Comparison of ENCODE assay signal across 26 cellular contexts in the genomic region with DNA sequence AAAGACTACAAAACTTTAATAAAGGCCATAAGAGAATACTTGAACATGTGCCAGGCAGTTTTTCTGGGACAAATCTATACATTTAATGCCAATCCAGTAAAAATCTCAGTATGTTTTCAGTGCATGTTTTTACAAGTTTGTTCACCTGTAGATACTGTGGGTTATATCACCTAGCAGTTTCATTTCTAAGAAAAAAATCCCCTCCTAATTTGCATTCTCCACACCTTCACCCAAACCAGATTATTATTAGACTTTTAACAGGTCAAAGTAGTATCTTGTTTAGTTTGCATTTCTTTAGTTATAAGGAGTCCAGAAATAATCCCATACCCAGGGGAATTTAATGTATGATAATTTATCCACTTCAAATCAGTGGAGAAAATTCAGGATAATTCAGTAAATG. TPM values are rescaled to one million over a fixed set of nuclear protein-coding genes. Genes with fewer than 3 reads are reported as not detected.
DNase-seq lines count a peak whose midpoint lies in the region; ATAC-seq and TF ChIP-seq lines count a peak whose summit lies in the region.
"Had no signal": no experiment of that assay in that cellular context is flagged by ENCODE, and none has a peak within 500 bp of the region (broad histone marks: within the 10 kb centered on the region; RNA-seq: fewer than 3 reads in every experiment).

No MANE protein-coding gene starts in this region.

- ATAC-seq in GM18498 (IDR thresholded peaks at IDR 0.05; ENCODE audit: unreplicated experiment) (peak; percentile 70), GM21381 (IDR thresholded peaks at IDR 0.05; ENCODE audit: unreplicated experiment) (peak; percentile 64), HG03066 (IDR thresholded peaks at IDR 0.05; ENCODE audit: low read depth, unreplicated experiment) (peak; percentile 67), left cardiac atrium (no peak)
- ATAC-seq: activated CD8-positive, alpha-beta T cell treated with anti-CD3 and anti-CD28 coated beads, Interleukin-2, amount 10 ng/mL, durations not matched to agents 7 days and 5 days; gastroesophageal sphincter; PC-3; stimulated activated effector memory CD8-positive, alpha-beta T cell treated with anti-CD3 and anti-CD28 coated beads, Interleukin-12 subunit alpha, Interleukin-12 subunit beta, amount 100 ng/mL, for 72 hours had no signal

- H3K36me3 ChIP-seq in prostate gland, result no peaks in the 10 kb centered on the region
- H3K36me3 ChIP-seq: colonic mucosa had no signal

- peaks cover 8% of the 10 kb centered on the region for H3K9me3 Mint-ChIP-seq in dendritic cell treated with granulocyte-macrophage colony-stimulating factor and Interleukin-4, amounts not matched to agents 40 ng/mL and 50 ng/mL, for 4 days
- H3K9me3 Mint-ChIP-seq: endodermal cell had no signal

- H3K27me3 Mint-ChIP-seq in dendritic cell treated with granulocyte-macrophage colony-stimulating factor and Interleukin-4, amounts not matched to agents 40 ng/mL and 50 ng/mL, for 4 days, result no peaks in the 10 kb centered on the region

- H3K4me3 Mint-ChIP-seq in dendritic cell treated with granulocyte-macrophage colony-stimulating factor and Interleukin-4, amounts not matched to agents 40 ng/mL and 50 ng/mL, for 4 days, result no peak overlapping the region
- H3K4me3 Mint-ChIP-seq: activated CD8-positive, alpha-beta T cell treated with anti-CD3 and anti-CD28 coated beads, Interleukin-2, amount 10 ng/mL, durations not matched to agents 7 days and 5 days; endodermal cell; stimulated activated effector memory CD8-positive, alpha-beta T cell treated with anti-CD3 and anti-CD28 coated beads, Interleukin-12 subunit alpha, Interleukin-12 subunit beta, amount 100 ng/mL, for 72 hours had no signal

- H3K4me3 ChIP-seq in prostate gland, result no peak overlapping the region
- H3K4me3 ChIP-seq: colonic mucosa, gastroesophageal sphincter, lung had no signal

- peak overlapping the region; percentile 34 for H3K27ac Mint-ChIP-seq in dendritic cell treated with granulocyte-macrophage colony-stimulating factor and Interleukin-4, amounts not matched to agents 40 ng/mL and 50 ng/mL, for 4 days
- H3K27ac Mint-ChIP-seq: endodermal cell had no signal

- no peaks in the 10 kb centered on the region for H3K27me3 ChIP-seq in prostate gland (replicated peaks; ENCODE audit: insufficient read depth)
- H3K27me3 ChIP-seq: colonic mucosa, gastroesophageal sphincter had no signal

- H3K4me1 ChIP-seq in prostate gland (replicated peaks), result peaks cover 4% of the 10 kb centered on the region
- H3K4me1 ChIP-seq: colonic mucosa had no signal

- intact Hi-C loops in dendritic cell treated with granulocyte-macrophage colony-stimulating factor and Interleukin-4, amounts not matched to agents 40 ng/mL and 50 ng/mL, for 4 days (cut with micrococcal nuclease), result no loop called here
- intact Hi-C loops in left cardiac atrium (cut with DNase I) (no loop called here), prostate gland (cut with DNase I) (no loop called here)

- DNase-seq in activated naive CD4-positive, alpha-beta T cell (lab: John Stamatoyannopoulos, UW), result no peak
- DNase-seq in GM19238 (ENCODE audit: insufficient read length, low spot score) (no peak), left cardiac atrium (no peak), prostate gland (ENCODE audit: low spot score) (no peak)
- DNase-seq: activated CD4-positive, alpha-beta T cell treated with anti-CD3 and anti-CD28 coated beads for 1 hour; activated CD8-positive, alpha-beta T cell treated with anti-CD3 and anti-CD28 coated beads, Interleukin-2, amount 10 ng/mL, durations not matched to agents 7 days and 5 days; amygdala; C1 segment of cervical spinal cord; colonic mucosa; DMS 273 treated with DMSO at 0.1 percent for 48 hours; endodermal cell; islet precursor cell; NCI-H187 treated with DMSO at 0.1 percent for 48 hours; NCI-H345; NCI-H82; PC-3; SHP77 treated with DMSO at 0.1 percent for 48 hours had no signal

- no peak for TF ChIP-seq CTCF in prostate gland (IDR thresholded peaks at IDR 0.05)

- no peak for TF ChIP-seq POLR2A in prostate gland (IDR thresholded peaks at IDR 0.05)

- no peak overlapping the region for H3K27ac ChIP-seq in prostate gland
- H3K27ac ChIP-seq: colonic mucosa, gastroesophageal sphincter, KMS-11 had no signal

- peaks cover 29% of the 10 kb centered on the region for H3K4me1 Mint-ChIP-seq in dendritic cell treated with granulocyte-macrophage colony-stimulating factor and Interleukin-4, amounts not matched to agents 40 ng/mL and 50 ng/mL, for 4 days (ENCODE audit: low read depth)

- no peaks in the 10 kb centered on the region for H3K9me3 ChIP-seq in prostate gland
- H3K9me3 ChIP-seq: colonic mucosa, gastroesophageal sphincter had no signal

- peaks cover 29% of the 10 kb centered on the region for H3K36me3 Mint-ChIP-seq in dendritic cell treated with granulocyte-macrophage colony-stimulating factor and Interleukin-4, amounts not matched to agents 40 ng/mL and 50 ng/mL, for 4 days (ENCODE audit: low read depth)

RNA-seq across cellular contexts. Expression of a gene that starts 17.0 kb away (rescaled TPM):
- 10 to 100 TPM; 13.5 to 15.0 TPM for total RNA-seq in left cardiac atrium
- 10 to 100 TPM; 17.3 to 66.5 TPM for total RNA-seq in prostate gland
- total RNA-seq: G401 had no signal

Comparison
In these comparisons a context has a peak if more than half of its experiments do, and no peak if none do; other contexts are left out.
1. ATAC-seq: peak in GM18498 (single experiment), GM21381 (single experiment) and HG03066 (single experiment); none in left cardiac atrium (0 of 2).